Comparison of ENCODE assay signal across 17 cellular contexts in genomic region chr11:30424851-30425250, GRCh38.
"Had no signal": no experiment of that assay in that cellular context is flagged by ENCODE, and none has a peak within 500 bp of the region (broad histone marks: within the 10 kb centered on the region; RNA-seq: fewer than 3 reads in every experiment).

No MANE protein-coding gene starts in this region.

- H3K4me1 Mint-ChIP-seq: activated CD4-positive, alpha-beta T cell treated with anti-CD3 and anti-CD28 coated beads for 36 hours; natural killer cell had no signal

- H3K27me3 Mint-ChIP-seq: dendritic cell treated with granulocyte-macrophage colony-stimulating factor and Interleukin-4, amounts not matched to agents 40 ng/mL and 50 ng/mL, for 4 days had no signal

- H3K27me3 ChIP-seq: heart left ventricle, suprapubic skin, upper lobe of left lung had no signal

- H3K4me3 Mint-ChIP-seq: activated CD4-positive, alpha-beta T cell treated with anti-CD3 and anti-CD28 coated beads for 36 hours; activated CD8-positive, alpha-beta T cell treated with anti-CD3 and anti-CD28 coated beads for 36 hours; activated T-cell treated with anti-CD3 and anti-CD28 coated beads, Interleukin-2, amount 50 U/mL, for 4 hours; dendritic cell treated with granulocyte-macrophage colony-stimulating factor and Interleukin-4, amounts not matched to agents 40 ng/mL and 50 ng/mL, for 4 days; effector memory CD8-positive, alpha-beta T cell; immature natural killer cell; natural killer cell; stimulated activated naive CD8-positive, alpha-beta T cell treated with anti-CD3 and anti-CD28 coated beads, Interleukin-15, Interleukin-2, amounts not matched to agents 100 ng/mL and 50 ng/mL, for 24 hours had no signal

- H3K36me3 ChIP-seq: heart left ventricle, suprapubic skin, upper lobe of left lung had no signal

- H3K9me3 ChIP-seq: heart left ventricle, mucosa of descending colon, suprapubic skin, upper lobe of left lung had no signal

- ATAC-seq: activated CD4-positive, alpha-beta T cell treated with anti-CD3 and anti-CD28 coated beads for 36 hours; activated CD8-positive, alpha-beta T cell treated with anti-CD3 and anti-CD28 coated beads for 36 hours; activated naive CD4-positive, alpha-beta T cell treated with anti-CD3 and anti-CD28 coated beads, Interleukin-2, amount 50 U/mL, for 72 hours; activated T-cell treated with anti-CD3 and anti-CD28 coated beads, Interleukin-2, amount 50 U/mL, for 4 hours; effector memory CD8-positive, alpha-beta T cell; mucosa of descending colon; natural killer cell had no signal

- H3K36me3 Mint-ChIP-seq: activated naive CD4-positive, alpha-beta T cell treated with anti-CD3 and anti-CD28 coated beads, Interleukin-2, amount 50 U/mL, for 72 hours; immature natural killer cell; natural killer cell had no signal

- H3K27ac Mint-ChIP-seq: activated CD4-positive, alpha-beta T cell treated with anti-CD3 and anti-CD28 coated beads for 36 hours; activated CD8-positive, alpha-beta T cell treated with anti-CD3 and anti-CD28 coated beads for 36 hours; activated naive CD4-positive, alpha-beta T cell treated with anti-CD3 and anti-CD28 coated beads, Interleukin-2, amount 50 U/mL, for 72 hours; dendritic cell treated with granulocyte-macrophage colony-stimulating factor and Interleukin-4, amounts not matched to agents 40 ng/mL and 50 ng/mL, for 4 days; effector memory CD8-positive, alpha-beta T cell; immature natural killer cell; natural killer cell; stimulated activated naive CD8-positive, alpha-beta T cell treated with anti-CD3 and anti-CD28 coated beads, Interleukin-15, Interleukin-2, amounts not matched to agents 100 ng/mL and 50 ng/mL, for 24 hours had no signal

- DNase-seq: activated CD4-positive, alpha-beta T cell treated with anti-CD3 and anti-CD28 coated beads for 36 hours; activated CD8-positive, alpha-beta T cell treated with anti-CD3 and anti-CD28 coated beads for 36 hours; activated effector memory CD4-positive, alpha-beta T cell treated with anti-CD3 and anti-CD28 coated beads, Interleukin-2, amount 50 U/mL, for 16 hours; activated T-cell treated with anti-CD3 and anti-CD28 coated beads, Interleukin-2, amount 50 U/mL, for 4 hours; effector memory CD8-positive, alpha-beta T cell; immature natural killer cell; mammary epithelial cell; mucosa of descending colon; natural killer cell; posterior cingulate gyrus had no signal

- H3K27ac ChIP-seq: epithelial cell of prostate, suprapubic skin, upper lobe of left lung had no signal

- H3K4me3 ChIP-seq: heart left ventricle, mucosa of descending colon, suprapubic skin, upper lobe of left lung had no signal

- H3K4me1 ChIP-seq: suprapubic skin, upper lobe of left lung had no signal

- H3K9me3 Mint-ChIP-seq: activated CD8-positive, alpha-beta T cell treated with anti-CD3 and anti-CD28 coated beads for 36 hours; activated naive CD4-positive, alpha-beta T cell treated with anti-CD3 and anti-CD28 coated beads, Interleukin-2, amount 50 U/mL, for 72 hours; activated T-cell treated with anti-CD3 and anti-CD28 coated beads, Interleukin-2, amount 50 U/mL, for 4 hours; dendritic cell treated with granulocyte-macrophage colony-stimulating factor and Interleukin-4, amounts not matched to agents 40 ng/mL and 50 ng/mL, for 4 days; effector memory CD8-positive, alpha-beta T cell; natural killer cell; stimulated activated naive CD8-positive, alpha-beta T cell treated with anti-CD3 and anti-CD28 coated beads, Interleukin-15, Interleukin-2, amounts not matched to agents 100 ng/mL and 50 ng/mL, for 24 hours had no signal
